ENCODE assay signal across 13 cellular contexts in the genomic region with DNA sequence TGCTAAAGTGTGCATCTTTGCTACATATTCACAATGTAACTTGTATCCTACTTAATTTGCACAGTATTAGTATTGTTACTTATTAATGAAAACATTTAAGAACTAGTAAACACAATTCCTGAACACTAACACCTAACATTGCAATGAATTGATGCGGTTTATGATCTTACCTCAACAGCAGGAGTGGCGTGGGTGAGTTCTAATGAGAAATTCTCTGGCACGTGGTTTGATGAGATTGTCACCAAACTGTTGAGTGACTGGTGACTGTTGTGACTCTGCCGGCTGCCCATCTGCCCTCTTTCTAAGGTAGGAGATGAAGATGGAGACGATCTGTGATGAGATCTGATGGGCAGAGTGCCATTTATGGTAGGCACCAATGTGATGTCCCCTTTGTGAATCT. TPM values are rescaled to one million over a fixed set of nuclear protein-coding genes. Genes with fewer than 3 reads are reported as not detected.
DNase-seq lines count a peak whose midpoint lies in the region; ATAC-seq and TF ChIP-seq lines count a peak whose summit lies in the region.
"Had no signal": no experiment of that assay in that cellular context is flagged by ENCODE, and none has a peak within 500 bp of the region (broad histone marks: within the 10 kb centered on the region; RNA-seq: fewer than 3 reads in every experiment).

No MANE protein-coding gene starts in this region.

- no peaks in the 10 kb centered on the region for H3K9me3 ChIP-seq in heart right ventricle
- H3K9me3 ChIP-seq in osteoblast (ENCODE audit: low read depth, low read length): no peaks in the 10 kb centered on the region
- H3K9me3 ChIP-seq: SJCRH30 had no signal

- no peaks in the 10 kb centered on the region for H4K20me1 ChIP-seq in osteoblast (ENCODE audit: insufficient read depth, low read length)

- intact Hi-C loops in heart right ventricle (cut with DNase I): loop anchor here in 2 of 10 donors (10.0 kb wide), 2 partner anchors 235 to 245 kb away; no protein-coding TSS in a partner anchor
- intact Hi-C loops in Right ventricle myocardium inferior (cut with DNase I): loop anchor here (5.0 to 10.0 kb wide), 2 partner anchors 175 to 237 kb away; no protein-coding TSS in a partner anchor

- H3K36me3 ChIP-seq in heart right ventricle (peaks cover 0 to 35% (median 0%) of the 10 kb centered on the region in 9 donors), osteoblast (ENCODE audit: insufficient read depth, low read length) (peaks cover 36% of the 10 kb centered on the region)

- H3K4me3 ChIP-seq in heart right ventricle (peak overlapping the region; percentile 5 to 69 (median 55)), fibroblast of pulmonary artery (replicated peaks; ENCODE audit: low read depth, low read length) (peak overlapping the region; percentile 62), osteoblast (ENCODE audit: insufficient read depth, low read length) (peak overlapping the region; percentile 77)
- H3K4me3 ChIP-seq: SJCRH30 had no signal

- DNase-seq in heart right ventricle: no peak
- no peak for DNase-seq in Right ventricle myocardium inferior (ENCODE audit: missing footprints)
- no peak for DNase-seq in fibroblast of pulmonary artery (ENCODE audit: low read depth)
- DNase-seq in osteoblast (ENCODE audit: insufficient read length, low spot score, missing footprints): no peak
- DNase-seq in NCI-H128 (lab: John Stamatoyannopoulos, UW; ENCODE audit: unreplicated experiment): no peak
- DNase-seq in cerebellum (ENCODE audit: low spot score): no peak
- DNase-seq in activated CD4-positive, alpha-beta T cell treated with anti-CD3 and anti-CD28 coated beads for 48 hours: no peak
- DNase-seq in NCI-H2081 treated with DMSO at 0.1 percent for 48 hours (lab: John Stamatoyannopoulos, UW): no peak
- DNase-seq: activated CD4-positive, alpha-beta T cell treated with anti-CD3 and anti-CD28 coated beads for 36 hours; activated gamma-delta T cell treated with Interleukin-2 at 50 U/mL for 16 hours; GDM1; NCI-H226; SJCRH30 had no signal

- H2AFZ ChIP-seq in osteoblast (ENCODE audit: low read length): peak overlapping the region; percentile 47

- peak overlapping the region in 7 of 10 donors; percentile 5 to 86 (median 68) for H3K27ac ChIP-seq in heart right ventricle
- H3K27ac ChIP-seq in osteoblast (ENCODE audit: low read depth, low read length): peak overlapping the region; percentile 85
- H3K27ac ChIP-seq: SJCRH30 had no signal

- no peak for TF ChIP-seq CTCF in heart right ventricle (IDR thresholded peaks at IDR 0.05)
- no peak for TF ChIP-seq CTCF in fibroblast of pulmonary artery (IDR thresholded peaks at IDR 0.05; ENCODE audit: low read length, missing control alignments)
- TF ChIP-seq CTCF in osteoblast (IDR thresholded peaks at IDR 0.05; ENCODE audit: extremely low read depth, low read depth, low read length): no peak

- H3K79me2 ChIP-seq in osteoblast (ENCODE audit: insufficient read depth, low read length): peaks cover 66% of the 10 kb centered on the region

- H3K4me1 ChIP-seq in heart right ventricle (peaks cover 0 to 32% (median 5%) of the 10 kb centered on the region in 9 donors), osteoblast (ENCODE audit: insufficient read depth, low read length) (peaks cover 68% of the 10 kb centered on the region)

- no peak for ATAC-seq in heart right ventricle
- ATAC-seq in Right ventricle myocardium inferior: no peak
- ATAC-seq: activated CD4-positive, alpha-beta T cell treated with anti-CD3 and anti-CD28 coated beads for 36 hours had no signal

- peak overlapping the region; percentile 96 for H3K4me2 ChIP-seq in osteoblast (ENCODE audit: insufficient read depth, low read length)

- H3K27me3 ChIP-seq in heart right ventricle: peaks cover 0 to 5% (median 0%) of the 10 kb centered on the region in 7 donors
- no peaks in the 10 kb centered on the region for H3K27me3 ChIP-seq in osteoblast (ENCODE audit: insufficient read depth, low read length)
- H3K27me3 ChIP-seq: SJCRH30 had no signal

- WGBS in heart right ventricle, 2 donors: 57 to 66% methylated on average over 5 of the region's 5 CpGs

RNA-seq across cellular contexts. Expression of a gene that starts 2.9 kb away (rescaled TPM):
- total RNA-seq in heart right ventricle (1 to 10 TPM; 2.6 to 7.4 (median 4.2) TPM), Right ventricle myocardium inferior (6.2 TPM), osteoblast (171 and 191 TPM in 2 replicates), cerebellum (42.3 TPM)
- 1 to 10 TPM; 2.3 to 2.9 TPM for polyA plus RNA-seq in heart right ventricle
- total RNA-seq: activated CD4-positive, alpha-beta T cell treated with anti-CD3 and anti-CD28 coated beads for 36 hours had no signal
